ENCODE assay signal across 25 cellular contexts in genomic region chr14:91904956-91905645, GRCh38. TPM values are rescaled to one million over a fixed set of nuclear protein-coding genes. Genes with fewer than 3 reads are reported as not detected.
"Had no signal": no experiment of that assay in that cellular context is flagged by ENCODE, and none has a peak within 500 bp of the region (broad histone marks: within the 10 kb centered on the region; RNA-seq: fewer than 3 reads in every experiment).

No MANE protein-coding gene starts in this region.

- H3K4me3 ChIP-seq: breast epithelium had no signal

- H3K9me3 ChIP-seq: breast epithelium had no signal

- DNase-seq: activated CD4-positive, alpha-beta memory T cell treated with anti-CD3 and anti-CD28 coated beads for 36 hours; activated CD4-positive, alpha-beta T cell treated with anti-CD3 and anti-CD28 coated beads, Interleukin-2, amount 10 ng/mL, durations not matched to agents 7 days and 5 days; activated CD4-positive, CD25-positive, alpha-beta regulatory T cell; activated gamma-delta T cell; activated naive CD4-positive, alpha-beta T cell treated with anti-CD3 and anti-CD28 coated beads for 36 hours; activated T-cell treated with anti-CD3 and anti-CD28 coated beads for 4 hours; activated T-cell treated with anti-CD3 and anti-CD28 coated beads, Interleukin-2, amount 50 U/mL, for 48 hours; amygdala; caudate nucleus; Kasumi-1; KBM-7; NCI-H1105 treated with DMSO at 0.1 percent for 48 hours; NCI-H146; NCI-H187 treated with DMSO at 0.1 percent for 48 hours; NCI-H2081 treated with DMSO at 0.1 percent for 48 hours; NCI-H446; NCI-H524; PC-3; SIG-M5; T-cell had no signal

- H3K9me3 Mint-ChIP-seq: activated CD4-positive, alpha-beta memory T cell treated with anti-CD3 and anti-CD28 coated beads for 36 hours; activated naive CD4-positive, alpha-beta T cell treated with anti-CD3 and anti-CD28 coated beads for 36 hours; activated T-helper 17 cell treated with anti-CD3 and anti-CD28 coated beads, Interleukin-2, amount 50 U/mL, for 72 hours; T-cell had no signal

- ATAC-seq: activated T-helper 17 cell treated with anti-CD3 and anti-CD28 coated beads, Interleukin-2, amount 50 U/mL, for 72 hours; PC-3; T-cell had no signal

- H3K36me3 Mint-ChIP-seq: activated CD4-positive, alpha-beta memory T cell treated with anti-CD3 and anti-CD28 coated beads for 36 hours; T-cell had no signal

- H3K27ac Mint-ChIP-seq: activated CD4-positive, alpha-beta memory T cell treated with anti-CD3 and anti-CD28 coated beads for 36 hours; activated CD4-positive, alpha-beta T cell treated with anti-CD3 and anti-CD28 coated beads, Interleukin-2, amount 10 ng/mL, durations not matched to agents 7 days and 5 days; activated naive CD4-positive, alpha-beta T cell treated with anti-CD3 and anti-CD28 coated beads for 36 hours; activated naive CD8-positive, alpha-beta T cell; activated T-helper 17 cell treated with anti-CD3 and anti-CD28 coated beads, Interleukin-2, amount 50 U/mL, for 72 hours had no signal

- H3K4me3 Mint-ChIP-seq: activated CD4-positive, alpha-beta memory T cell treated with anti-CD3 and anti-CD28 coated beads for 36 hours; activated CD4-positive, alpha-beta T cell treated with anti-CD3 and anti-CD28 coated beads, Interleukin-2, amount 10 ng/mL, durations not matched to agents 7 days and 5 days; activated naive CD4-positive, alpha-beta T cell treated with anti-CD3 and anti-CD28 coated beads for 36 hours; activated naive CD8-positive, alpha-beta T cell; activated T-helper 17 cell treated with anti-CD3 and anti-CD28 coated beads, Interleukin-2, amount 50 U/mL, for 72 hours; T-cell had no signal

- H3K27ac ChIP-seq: VCaP had no signal

- H3K36me3 ChIP-seq: breast epithelium had no signal

- H3K27me3 ChIP-seq: breast epithelium had no signal

- H3K27me3 Mint-ChIP-seq: activated CD4-positive, alpha-beta memory T cell treated with anti-CD3 and anti-CD28 coated beads for 36 hours; activated naive CD8-positive, alpha-beta T cell; activated T-helper 17 cell treated with anti-CD3 and anti-CD28 coated beads, Interleukin-2, amount 50 U/mL, for 72 hours; T-cell had no signal

- H3K4me1 Mint-ChIP-seq: activated T-helper 17 cell treated with anti-CD3 and anti-CD28 coated beads, Interleukin-2, amount 50 U/mL, for 72 hours had no signal

RNA-seq across cellular contexts. Expression of gene TC2N, which starts 37.8 kb away (rescaled TPM):
- total RNA-seq: RPMI7951 had no signal
